Comparison of ENCODE assay signal across 19 cellular contexts in genomic region chr1:45403298-45404079, GRCh38.
DNase-seq lines count a peak whose midpoint lies in the region; ATAC-seq, FAIRE-seq and TF ChIP-seq lines count a peak whose summit lies in the region.
"Had no signal": no experiment of that assay in that cellular context is flagged by ENCODE, and none has a peak within 500 bp of the region (broad histone marks: within the 10 kb centered on the region; RNA-seq: fewer than 3 reads in every experiment).

No MANE protein-coding gene starts in this region.

- H3K36me3 ChIP-seq in K562 (ENCODE audit: control insufficient read depth, insufficient read depth, low read length): no peaks in the 10 kb centered on the region
- H3K36me3 ChIP-seq in right lobe of liver: no peaks in the 10 kb centered on the region
- no peaks in the 10 kb centered on the region for H3K36me3 ChIP-seq in vagina
- H3K36me3 ChIP-seq in tibial artery: no peaks in the 10 kb centered on the region
- H3K36me3 ChIP-seq: MG63 had no signal

- H3K27me3 ChIP-seq in K562 (ENCODE audit: control insufficient read depth in 2 of 2, insufficient read depth in 2 of 2, low read length in 2 of 2) (no peaks in the 10 kb centered on the region), right lobe of liver (no peaks in the 10 kb centered on the region), vagina (no peaks in the 10 kb centered on the region), tibial artery (no peaks in the 10 kb centered on the region)
- H3K27me3 ChIP-seq: MG63 had no signal

- CTCF ChIA-PET in MCF 10A (lab: Yijun Ruan, JAX): interaction anchor here (0.7 kb wide), 2 partner anchors 18 to 466 kb away, joined by 3 to 4 read pairs; no protein-coding TSS in a partner anchor
- CTCF ChIA-PET in K562 (lab: Yijun Ruan, JAX; ENCODE audit: low intra/inter-chr PET ratio): no interaction called here

- DNase-seq in T47D (ENCODE audit: low read depth in 1 of 2, low spot score in 1 of 2) (peak; percentile 7 to 66), MCF 10A (ENCODE audit: unreplicated experiment) (no peak), K562 (ENCODE audit: extremely low read depth in 1 of 4, low spot score in 3 of 4) (no peak), right lobe of liver (no peak), vagina (ENCODE audit: extremely low spot score in 2 of 2) (no peak), NCI-H345 (lab: John Stamatoyannopoulos, UW) (no peak), tibial artery (no peak), Right ventricle myocardium inferior (ENCODE audit: missing footprints) (no peak)
- DNase-seq: activated CD4-positive, alpha-beta memory T cell treated with anti-CD3 and anti-CD28 coated beads, Interleukin-2, amount 10 ng/mL, durations not matched to agents 7 days and 5 days; CD4-positive, alpha-beta T cell; EL; endodermal cell; MG63; NCI-H187 treated with DMSO at 0.1 percent for 48 hours; right cardiac atrium; stimulated activated CD4-positive, alpha-beta T cell treated with anti-CD3 and anti-CD28 coated beads, Interleukin-4, amount 100 ng/mL, for 1 hour; stimulated activated CD8-positive, alpha-beta memory T cell treated with anti-CD3 and anti-CD28 coated beads, Interleukin-4, amount 100 ng/mL, for 48 hours had no signal

- POLR2A ChIA-PET in MCF 10A (lab: Yijun Ruan, JAX): no interaction called here
- POLR2A ChIA-PET in K562 (lab: Yijun Ruan, JAX): interaction anchor here (1.0 to 1.9 kb wide), 3 partner anchors 9 to 59 kb away, joined by 3 to 4 read pairs (median 3); no protein-coding TSS in a partner anchor

- no peaks in the 10 kb centered on the region for H3K79me2 ChIP-seq in K562 (ENCODE audit: control insufficient read depth, insufficient read depth, low read length)

- intact Hi-C loops in MCF 10A (cut with micrococcal nuclease): no loop called here
- intact Hi-C loops in K562 (cut with micrococcal nuclease): no loop called here
- intact Hi-C loops in right lobe of liver (cut with DNase I): no loop called here
- intact Hi-C loops in vagina (cut with DNase I): no loop called here
- intact Hi-C loops in tibial artery (cut with DNase I; ENCODE audit: low total_unique reads): no loop called here
- intact Hi-C loops in Right ventricle myocardium inferior (cut with DNase I): no loop called here

- no peaks in the 10 kb centered on the region for H3K9me3 Mint-ChIP-seq in MCF 10A (ENCODE audit: unreplicated experiment)
- H3K9me3 Mint-ChIP-seq: activated CD4-positive, alpha-beta memory T cell treated with anti-CD3 and anti-CD28 coated beads, Interleukin-2, amount 10 ng/mL, durations not matched to agents 7 days and 5 days; activated T-helper 1 cell treated with anti-CD3 and anti-CD28 coated beads, Interleukin-12 subunit alpha, Interleukin-12 subunit beta, Interleukin-2, Interleukin-4 antibody, amounts not matched to agents 30 ng/mL and 10 ng/mL and 1 ng/mL, durations not matched to agents 14 hours and 24 hours and 36 hours; CD4-positive, alpha-beta T cell; endodermal cell had no signal

- no peaks in the 10 kb centered on the region for H3K27me3 Mint-ChIP-seq in MCF 10A (ENCODE audit: insufficient read depth, unreplicated experiment)
- H3K27me3 Mint-ChIP-seq: activated CD4-positive, alpha-beta memory T cell treated with anti-CD3 and anti-CD28 coated beads, Interleukin-2, amount 10 ng/mL, durations not matched to agents 7 days and 5 days; CD4-positive, alpha-beta T cell had no signal

- no peaks in the 10 kb centered on the region for H4K20me1 ChIP-seq in K562 (replicated peaks; ENCODE audit: control insufficient read depth, insufficient read depth, low read length)

- ATAC-seq in K562 (peak; percentile 50; the same call in 2 of the 3 replicates), right lobe of liver (peak; percentile 47 to 78 (median 72)), Right ventricle myocardium inferior (no peak)
- ATAC-seq: right cardiac atrium had no signal

- 26% methylated on average over 4 of the region's 4 CpGs for WGBS in K562 (ENCODE audit: insufficient coverage, low coverage, missing lambda C conversion rate)
- WGBS in right lobe of liver (ENCODE audit: insufficient coverage, low coverage, low lambda C conversion rate, missing lambda C conversion rate): 43% methylated on average over 4 of the region's 4 CpGs

- no peak overlapping the region for H3K4me2 ChIP-seq in K562 (ENCODE audit: insufficient read depth, low read length)

- no peak overlapping the region for H3K27ac Mint-ChIP-seq in MCF 10A (ENCODE audit: low read depth, unreplicated experiment)
- H3K27ac Mint-ChIP-seq: activated CD4-positive, alpha-beta memory T cell treated with anti-CD3 and anti-CD28 coated beads, Interleukin-2, amount 10 ng/mL, durations not matched to agents 7 days and 5 days; activated T-helper 1 cell treated with anti-CD3 and anti-CD28 coated beads, Interleukin-12 subunit alpha, Interleukin-12 subunit beta, Interleukin-2, Interleukin-4 antibody, amounts not matched to agents 30 ng/mL and 10 ng/mL and 1 ng/mL, durations not matched to agents 14 hours and 24 hours and 36 hours; CD4-positive, alpha-beta T cell had no signal

- H3K4me3 ChIP-seq in K562: no peak overlapping the region
- no peak overlapping the region for H3K4me3 ChIP-seq in right lobe of liver
- H3K4me3 ChIP-seq in vagina: no peak overlapping the region
- H3K4me3 ChIP-seq in tibial artery: no peak overlapping the region
- H3K4me3 ChIP-seq: MG63 had no signal

- H3K9ac ChIP-seq in K562 (ENCODE audit: insufficient read depth in 1 of 2, low read depth in 2 of 2, low read length in 2 of 2): no peak overlapping the region

- H3K4me3 Mint-ChIP-seq in MCF 10A (ENCODE audit: unreplicated experiment): no peak overlapping the region
- H3K4me3 Mint-ChIP-seq: activated CD4-positive, alpha-beta memory T cell treated with anti-CD3 and anti-CD28 coated beads, Interleukin-2, amount 10 ng/mL, durations not matched to agents 7 days and 5 days; activated T-helper 1 cell treated with anti-CD3 and anti-CD28 coated beads, Interleukin-12 subunit alpha, Interleukin-12 subunit beta, Interleukin-2, Interleukin-4 antibody, amounts not matched to agents 30 ng/mL and 10 ng/mL and 1 ng/mL, durations not matched to agents 14 hours and 24 hours and 36 hours; CD4-positive, alpha-beta T cell; endodermal cell had no signal

- BruUV-seq in MCF 10A (replicated peaks; lab: Mats Ljungman, UMichigan): no TSS peak
- BruUV-seq in K562 (replicated peaks; lab: Mats Ljungman, UMichigan): no TSS peak

- in situ Hi-C loops in T47D (cut with HindIII; ENCODE audit: low pct_unique_long_range_greater_than_20kb, low sequenced_read_pairs): no loop called here
- in situ Hi-C loops in K562 (cut with MboI): no loop called here

- no peaks in the 10 kb centered on the region for H3K4me1 Mint-ChIP-seq in MCF 10A (ENCODE audit: insufficient read depth, unreplicated experiment)
- H3K4me1 Mint-ChIP-seq: activated CD4-positive, alpha-beta memory T cell treated with anti-CD3 and anti-CD28 coated beads, Interleukin-2, amount 10 ng/mL, durations not matched to agents 7 days and 5 days had no signal

- H2AFZ ChIP-seq in K562 (ENCODE audit: low read depth, low read length): peak overlapping the region; percentile 5; the same call in 1 of the 2 replicates

- H3K9me3 ChIP-seq in K562 (replicated peaks; ENCODE audit: control insufficient read depth, insufficient read depth, low read depth, low read length) (no peaks in the 10 kb centered on the region), right lobe of liver (no peaks in the 10 kb centered on the region), vagina (no peaks in the 10 kb centered on the region), tibial artery (no peaks in the 10 kb centered on the region)
- H3K9me3 ChIP-seq: MG63 had no signal

- TF ChIP-seq EP300 in K562 (IDR thresholded peaks at IDR 0.05; ENCODE audit: low read length): no peak

- H3K4me1 ChIP-seq in K562 (replicated peaks in 1 of 2; ENCODE audit: control insufficient read depth in 2 of 2, insufficient read depth in 2 of 2, low read length in 2 of 2) (no peaks in the 10 kb centered on the region; a peak in 1 of 5 replicates), right lobe of liver (peaks cover 0 to 41% (median 11%) of the 10 kb centered on the region in 4 donors), vagina (no peaks in the 10 kb centered on the region), tibial artery (no peaks in the 10 kb centered on the region)

- peak; percentile 65 for FAIRE-seq in K562 (lab: Jason Lieb, UNC)
- FAIRE-seq: frontal cortex had no signal

- TF ChIP-seq RAD21 in K562 (CRISPR knock-in tag; conservative IDR thresholded peaks at IDR 0.05 in 1 of 2, IDR thresholded peaks at IDR 0.05 in 1 of 2): no peak

- TF ChIP-seq CTCF in MCF 10A (IDR thresholded peaks at IDR 0.05; ENCODE audit: unreplicated experiment): no peak
- TF ChIP-seq CTCF in K562 (IDR thresholded peaks at IDR 0.05 in 2 of 3, conservative IDR thresholded peaks at IDR 0.05 in 1 of 3; ENCODE audit: insufficient read depth in 2 of 3, low read depth in 1 of 3, low read length in 3 of 3): no peak
- no peak for TF ChIP-seq CTCF in right lobe of liver (IDR thresholded peaks at IDR 0.05)
- no peak for TF ChIP-seq CTCF in vagina (IDR thresholded peaks at IDR 0.05)
- TF ChIP-seq CTCF in tibial artery (IDR thresholded peaks at IDR 0.05): no peak

- H3K9me1 ChIP-seq in K562 (ENCODE audit: control insufficient read depth, insufficient read depth, low read length): no peaks in the 10 kb centered on the region

- TF ChIP-seq POLR2A in K562 (conservative IDR thresholded peaks at IDR 0.05): no peak
- no peak for TF ChIP-seq POLR2A in right lobe of liver (IDR thresholded peaks at IDR 0.05)
- TF ChIP-seq POLR2A in vagina (IDR thresholded peaks at IDR 0.05): no peak

- H3K27ac ChIP-seq in K562 (ENCODE audit: extremely low read depth, low read depth, low read length): no peak overlapping the region
- peak overlapping the region; percentile 4 to 67 (median 9) for H3K27ac ChIP-seq in right lobe of liver
- H3K27ac ChIP-seq in vagina: peak overlapping the region; percentile 42
- no peak overlapping the region for H3K27ac ChIP-seq in tibial artery

- H3K36me3 Mint-ChIP-seq in MCF 10A (ENCODE audit: insufficient read depth, unreplicated experiment): no peaks in the 10 kb centered on the region

TF ChIP-seq in K562, 482 proteins besides CTCF, POLR2A, EP300 and RAD21 (continues in another document):
- TF ChIP-seq ZFP1 (CRISPR knock-in tag; IDR thresholded peaks at IDR 0.05): no peak
- TF ChIP-seq ZNF354B (CRISPR knock-in tag; IDR thresholded peaks at IDR 0.05): 0 out of 2 replicates have a peak, but pooled peaks have one; percentile 9
- TF ChIP-seq MAFK (IDR thresholded peaks at IDR 0.05; ENCODE audit: low read length): peak; percentile 41; the same call in 1 of the 2 replicates
- TF ChIP-seq, protein P1, sequence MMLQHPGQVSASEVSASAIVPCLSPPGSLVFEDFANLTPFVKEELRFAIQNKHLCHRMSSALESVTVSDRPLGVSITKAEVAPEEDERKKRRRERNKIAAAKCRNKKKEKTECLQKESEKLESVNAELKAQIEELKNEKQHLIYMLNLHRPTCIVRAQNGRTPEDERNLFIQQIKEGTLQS (IDR thresholded peaks at IDR 0.05): peak; percentile 62; the same call in 1 of the 2 replicates
- TF ChIP-seq, protein P1 (CRISPR knock-in tag; conservative IDR thresholded peaks at IDR 0.05): no peak
- TF ChIP-seq ZNF175 (CRISPR knock-in tag; IDR thresholded peaks at IDR 0.05; ENCODE audit: low read depth): 0 out of 2 replicates have a peak, but pooled peaks have one; percentile 56

Comparison
In these comparisons a context has a peak if more than half of its experiments do, and no peak if none do; other contexts are left out.
1. DNase-seq: peak in T47D (2 of 2); none in MCF 10A (single experiment), K562 (0 of 4), right lobe of liver (0 of 3), vagina (0 of 2), NCI-H345 (single experiment), tibial artery (0 of 2) and Right ventricle myocardium inferior (single experiment).
2. H3K27ac ChIP-seq: peak in right lobe of liver (3 of 3) and vagina (single experiment); none in K562 (single experiment) and tibial artery (0 of 2).